In the genomic region with DNA sequence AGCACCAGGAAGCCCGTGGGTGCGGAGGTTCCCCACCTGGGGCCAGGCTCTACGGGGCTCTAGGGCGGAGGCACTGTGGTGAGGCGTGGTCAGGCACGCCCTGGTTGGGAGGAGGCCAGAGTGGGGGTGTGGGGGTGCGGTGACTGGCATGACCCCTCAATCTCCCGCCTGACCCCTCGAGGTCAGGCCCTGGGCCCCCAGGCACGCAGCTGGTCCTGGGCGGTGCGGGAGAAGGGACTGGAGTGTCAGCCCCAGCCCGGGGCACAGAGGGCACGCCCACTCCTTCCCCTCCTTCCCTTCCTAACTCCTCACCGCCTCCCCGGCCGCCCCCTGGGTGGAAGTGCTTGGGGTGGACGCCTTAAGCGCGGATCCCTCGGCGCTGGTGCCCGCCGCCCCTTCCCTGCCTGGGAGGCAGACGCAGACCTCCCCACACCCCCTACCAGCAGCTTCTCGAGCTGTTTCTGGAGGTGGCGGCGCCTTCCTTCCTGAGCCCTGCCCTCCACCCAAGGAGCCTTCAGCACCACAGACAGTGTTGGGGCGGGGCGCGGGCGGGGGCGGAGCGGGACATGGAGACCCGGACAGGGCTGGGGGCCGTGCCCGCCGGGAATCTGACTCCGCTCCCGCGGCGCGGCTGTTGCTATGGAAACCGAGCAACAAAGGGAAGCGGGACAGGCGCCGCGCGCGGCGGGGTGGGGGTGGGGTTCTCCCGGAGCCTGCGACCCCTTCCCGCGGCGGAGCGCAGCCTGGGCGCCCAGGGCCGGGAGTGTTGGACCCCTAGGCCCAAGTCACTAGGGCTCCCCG, we compare ENCODE assay signal across 8 cellular contexts. TPM values are rescaled to one million over a fixed set of nuclear protein-coding genes. Genes with fewer than 3 reads are reported as not detected.
DNase-seq lines count a peak whose midpoint lies in the region; ATAC-seq, FAIRE-seq and TF ChIP-seq lines count a peak whose summit lies in the region.

No MANE protein-coding gene starts in this region.

- H3K36me3 ChIP-seq in kidney (ENCODE audit: control insufficient read depth in 1 of 2, insufficient read depth in 2 of 2, low read length in 2 of 2), result no peaks in the 10 kb centered on the region

- no peak for TF ChIP-seq CTCF in kidney (IDR thresholded peaks at IDR 0.05; ENCODE audit: borderline replicate concordance, extremely low read depth, insufficient read depth)

- H3K27ac ChIP-seq in cingulate gyrus (ENCODE audit: low read depth, low read length) (peak overlapping the region; percentile 88), kidney (ENCODE audit: low read depth in 2 of 2, low read length in 2 of 2) (peak overlapping the region; percentile 84 to 94)

- no peak for FAIRE-seq in kidney (lab: Jason Lieb, UNC)

- H3K9ac ChIP-seq in kidney (ENCODE audit: low read length in 2 of 2), result peak overlapping the region in 1 of 2 donors; percentile 69

- ATAC-seq in GM21717 (IDR thresholded peaks at IDR 0.05; ENCODE audit: unreplicated experiment), result no peak

- H3K4me1 ChIP-seq in kidney (ENCODE audit: control insufficient read depth in 1 of 2, insufficient read depth in 1 of 2, low read depth in 1 of 2, low read length in 2 of 2), result peaks cover 14 to 40% of the 10 kb centered on the region in 2 donors

- peak overlapping the region in 1 of 2 donors; percentile 37 for H3K4me3 ChIP-seq in kidney (ENCODE audit: low read length in 2 of 2)

- intact Hi-C loops in kidney (cut with DNase I), result no loop called here

- H3K9me3 ChIP-seq in kidney (ENCODE audit: control insufficient read depth in 1 of 2, low read length in 2 of 2), result no peaks in the 10 kb centered on the region

- peak; percentile 88 for DNase-seq in NCI-H1436 (lab: John Stamatoyannopoulos, UW)
- no peak for DNase-seq in NCI-H1436 treated with DMSO at 0.1 percent for 48 hours (lab: John Stamatoyannopoulos, UW)
- peak; percentile 83 for DNase-seq in NCI-H2227 treated with DMSO at 0.1 percent for 48 hours (lab: John Stamatoyannopoulos, UW)
- peak; percentile 38 to 54 for DNase-seq in activated CD4-positive, alpha-beta T cell treated with anti-CD3 and anti-CD28 coated beads for 24 hours (ENCODE audit: low read depth in 2 of 2)
- peak; percentile 99 for DNase-seq in kidney
- DNase-seq in stimulated activated CD4-positive, alpha-beta T cell treated with anti-CD3 and anti-CD28 coated beads, Interleukin-15, amount 100 ng/mL, for 24 hours, result peak; percentile 79

RNA-seq across cellular contexts. Expression of a gene that starts 0.7 kb away (rescaled TPM):
- total RNA-seq in kidney, result 357 TPM
- polyA plus RNA-seq in kidney (ENCODE audit: insufficient read depth, low read depth, low replicate concordance), result 338 TPM

RNA-seq across cellular contexts. Expression of a gene that starts 12.8 kb away (rescaled TPM):
- 381 TPM for total RNA-seq in kidney
- polyA plus RNA-seq in kidney (ENCODE audit: insufficient read depth, low read depth, low replicate concordance), result 272 TPM

RNA-seq across cellular contexts. Expression of a gene that starts 17.2 kb away (rescaled TPM):
- total RNA-seq in kidney, result 13.2 TPM
- polyA plus RNA-seq in kidney (ENCODE audit: insufficient read depth, low read depth, low replicate concordance), result 6.9 TPM

RNA-seq across cellular contexts. Expression of a gene that starts 52.5 kb away (rescaled TPM):
- total RNA-seq in kidney, result 3.1 TPM
- polyA plus RNA-seq in kidney (ENCODE audit: insufficient read depth, low read depth, low replicate concordance), result 4.1 TPM

RNA-seq across cellular contexts. Expression of a gene that starts 54.2 kb away (rescaled TPM):
- total RNA-seq in kidney, result 112 TPM
- polyA plus RNA-seq in kidney (ENCODE audit: insufficient read depth, low read depth, low replicate concordance), result 30.4 TPM
